ENCODE assay signal across 9 cellular contexts in the genomic region with DNA sequence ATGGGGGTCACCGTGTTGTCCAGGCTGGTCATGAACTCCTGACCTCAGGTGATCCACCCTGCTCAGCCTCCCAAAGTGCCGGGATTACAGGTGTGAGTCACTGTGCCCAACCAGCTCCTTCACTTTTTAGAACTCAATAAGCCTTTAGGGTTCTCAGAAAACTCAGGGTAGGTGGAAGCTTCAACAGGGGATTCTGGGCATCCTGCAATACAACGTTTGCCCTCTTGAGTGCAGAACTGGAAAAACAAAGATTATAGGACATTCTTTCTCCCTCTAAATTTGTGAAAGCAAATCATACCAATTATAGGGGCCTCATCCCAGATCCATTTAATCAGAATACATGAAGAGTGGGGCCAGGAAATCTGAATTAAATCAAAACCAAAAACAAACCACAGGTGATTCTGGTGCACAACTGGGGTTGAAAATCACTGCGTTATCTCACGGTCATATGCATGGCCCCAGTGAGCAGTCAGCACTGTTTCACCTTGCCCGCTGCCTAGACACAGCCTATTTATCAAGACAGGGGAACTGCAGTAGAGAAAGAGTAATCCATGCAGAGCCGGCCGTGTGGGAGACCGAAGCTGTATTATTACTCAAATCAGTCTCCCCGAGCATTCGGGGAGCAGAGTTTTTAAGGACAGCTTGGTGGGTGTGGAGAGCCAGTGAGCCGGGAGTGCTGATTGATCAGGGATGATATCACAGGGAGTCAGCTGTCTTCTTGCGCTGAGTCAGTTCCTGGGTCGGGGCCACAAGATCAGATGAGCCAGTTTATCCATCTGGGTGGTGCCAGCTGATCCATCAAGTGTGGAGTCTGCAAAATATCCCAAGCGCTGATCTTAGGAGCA. TPM values are rescaled to one million over a fixed set of nuclear protein-coding genes. Genes with fewer than 3 reads are reported as not detected.
DNase-seq lines count a peak whose midpoint lies in the region; ATAC-seq and TF ChIP-seq lines count a peak whose summit lies in the region.
"Had no signal": no experiment of that assay in that cellular context is flagged by ENCODE, and none has a peak within 500 bp of the region (broad histone marks: within the 10 kb centered on the region; RNA-seq: fewer than 3 reads in every experiment).

No MANE protein-coding gene starts in this region.

- peaks cover 16% of the 10 kb centered on the region for H3K4me1 ChIP-seq in A673 (ENCODE audit: insufficient read depth, low read length, poor library complexity, severe bottlenecking)

- no peaks in the 10 kb centered on the region for H3K27me3 ChIP-seq in A673 (replicated peaks; ENCODE audit: insufficient read depth, low read depth, low read length, poor library complexity)

- POLR2A ChIA-PET in A673 (lab: Charles Lee; ENCODE audit: low non-redundant PET), result no interaction called here

- DNase-seq in A673 (ENCODE audit: low spot score) (no peak), HFF-Myc (ENCODE audit: extremely low read depth, low read depth) (no peak), astrocyte of the spinal cord (ENCODE audit: low read depth, low spot score) (no peak), hepatic stellate cell (ENCODE audit: low spot score) (peak; percentile 47), hypothalamus (lab: John Stamatoyannopoulos, UW) (no peak), DMS79 (lab: John Stamatoyannopoulos, UW) (no peak), NCI-H526 (lab: John Stamatoyannopoulos, UW) (no peak)
- DNase-seq: CD4-positive, CD25-positive, alpha-beta regulatory T cell had no signal

- H3K9me3 ChIP-seq in A673 (ENCODE audit: low read depth, low read length, poor library complexity, severe bottlenecking), result no peaks in the 10 kb centered on the region

- no peak for ATAC-seq in HG02763 (IDR thresholded peaks at IDR 0.05; ENCODE audit: unreplicated experiment)

- H3K27ac ChIP-seq in A673 (ENCODE audit: low read depth, low read length, poor library complexity, severe bottlenecking), result no peak overlapping the region

- CTCF ChIA-PET in A673 (lab: Charles Lee), result interaction anchor here (0.6 to 2.3 kb wide), 2 partner anchors 43 to 103 kb away, joined by 3 to 9 read pairs; no protein-coding TSS in a partner anchor

- H3K4me3 ChIP-seq in A673 (ENCODE audit: low read depth, low read length, poor library complexity, severe bottlenecking) (no peak overlapping the region), HFF-Myc (replicated peaks; ENCODE audit: low read depth, low read length) (no peak overlapping the region), astrocyte of the spinal cord (ENCODE audit: low read depth, low read length) (no peak overlapping the region)

- in situ Hi-C loops in astrocyte of the spinal cord (cut with HindIII; ENCODE audit: low sequenced_read_pairs), result no loop called here

- no TSS peak for BruUV-seq in A673 (replicated peaks; lab: Mats Ljungman, UMichigan)

- TF ChIP-seq CTCF in A673 (conservative IDR thresholded peaks at IDR 0.05; ENCODE audit: low read depth, low read length), result peak; percentile 21; the same call in 1 of the 2 replicates
- peak; percentile 9 for TF ChIP-seq CTCF in HFF-Myc (IDR thresholded peaks at IDR 0.05; ENCODE audit: low read depth, low read length, missing control alignments)
- peak; percentile 31 for TF ChIP-seq CTCF in astrocyte of the spinal cord (IDR thresholded peaks at IDR 0.05; ENCODE audit: low read depth, low read length)

- intact Hi-C loops in A673 (cut with micrococcal nuclease; ENCODE audit: unreplicated experiment), result loop anchor here (5.0 kb wide), 1 partner anchor 103 kb away; no protein-coding TSS in a partner anchor

- no peaks in the 10 kb centered on the region for H3K36me3 ChIP-seq in A673 (ENCODE audit: insufficient read depth, low read length, poor library complexity, severe bottlenecking)

RNA-seq across cellular contexts. Expression of gene TMEM44, which starts 58.4 kb away (rescaled TPM):
- total RNA-seq in A673 (2021), result 20.9 and 23.1 TPM in 2 replicates
